Comparison of ENCODE assay signal across 16 cellular contexts in the genomic region with DNA sequence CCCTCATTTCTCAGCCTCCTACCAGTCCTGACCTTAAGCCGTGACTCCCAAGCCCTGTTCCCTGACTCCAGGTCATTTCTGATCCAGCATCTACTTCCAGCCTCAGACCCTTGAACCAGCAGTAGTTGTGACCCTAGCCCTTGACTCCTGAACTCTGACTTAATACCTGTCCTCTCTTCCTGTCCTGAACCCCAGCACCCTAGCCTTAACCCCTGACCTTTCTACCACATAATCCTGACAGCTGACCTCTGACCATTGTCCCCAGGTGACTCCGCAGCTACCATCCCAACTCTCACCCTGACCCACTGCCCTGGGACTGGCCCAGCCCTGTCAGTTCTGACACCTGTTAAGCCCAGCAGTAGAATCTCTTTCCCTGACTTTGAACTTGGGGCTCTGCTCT. TPM values are rescaled to one million over a fixed set of nuclear protein-coding genes. Genes with fewer than 3 reads are reported as not detected.
DNase-seq lines count a peak whose midpoint lies in the region; ATAC-seq and TF ChIP-seq lines count a peak whose summit lies in the region.
"Had no signal": no experiment of that assay in that cellular context is flagged by ENCODE, and none has a peak within 500 bp of the region (broad histone marks: within the 10 kb centered on the region; RNA-seq: fewer than 3 reads in every experiment).

No MANE protein-coding gene starts in this region.

- DNase-seq in CD14-positive monocyte (ENCODE audit: low spot score): no peak
- no peak for DNase-seq in Calu3
- no peak for DNase-seq in naive B cell
- no peak for DNase-seq in NCI-H2196 treated with DMSO at 0.1 percent for 48 hours (lab: John Stamatoyannopoulos, UW; ENCODE audit: unreplicated experiment)
- no peak for DNase-seq in SKM-1 treated with dmso at 0.1 percent for 144 hours (lab: John Stamatoyannopoulos, UW; ENCODE audit: unreplicated experiment)
- no peak for DNase-seq in NCI-H510A (lab: John Stamatoyannopoulos, UW)
- DNase-seq in osteocyte (ENCODE audit: extremely low spot score, unreplicated experiment): no peak
- DNase-seq: COR-L47; effector memory CD4-positive, alpha-beta T cell; EL; NCI-H1092 treated with DMSO at 0.1 percent for 48 hours; NCI-H2171; NCI-H69; upper lobe of right lung had no signal

- H3K36me3 Mint-ChIP-seq in CD14-positive monocyte (peaks cover 82 to 94% of the 10 kb centered on the region in 2 donors), Calu3 (ENCODE audit: insufficient read depth, unreplicated experiment) (peaks cover 67% of the 10 kb centered on the region), brain (peaks cover 45% of the 10 kb centered on the region), naive B cell (peaks cover 0 to 58% of the 10 kb centered on the region in 2 donors), osteocyte (ENCODE audit: unreplicated experiment) (peaks cover 31% of the 10 kb centered on the region)

- TF ChIP-seq CTCF in CD14-positive monocyte (IDR thresholded peaks at IDR 0.05) (no peak), Calu3 (IDR thresholded peaks at IDR 0.05; ENCODE audit: unreplicated experiment) (no peak), brain (conservative IDR thresholded peaks at IDR 0.05) (no peak), osteocyte (IDR thresholded peaks at IDR 0.05) (no peak)

- ATAC-seq in naive B cell (ENCODE audit: low read depth in 2 of 2): no peak

- CTCF ChIA-PET in Calu3 (lab: Charles Lee): interaction anchor here (0.7 kb wide), 1 partner anchor 124 kb away, joined by 3 read pairs; no protein-coding TSS in a partner anchor

- intact Hi-C loops in CD14-positive monocyte (cut with micrococcal nuclease): no loop called here
- intact Hi-C loops in Calu3 (cut with micrococcal nuclease; ENCODE audit: unreplicated experiment): no loop called here

- peaks cover 0 to 2% (median 0%) of the 10 kb centered on the region in 7 donors for H3K9me3 Mint-ChIP-seq in CD14-positive monocyte
- H3K9me3 Mint-ChIP-seq in Calu3 (ENCODE audit: low read depth, unreplicated experiment): no peaks in the 10 kb centered on the region
- no peaks in the 10 kb centered on the region for H3K9me3 Mint-ChIP-seq in brain
- no peaks in the 10 kb centered on the region for H3K9me3 Mint-ChIP-seq in naive B cell
- no peaks in the 10 kb centered on the region for H3K9me3 Mint-ChIP-seq in osteocyte (ENCODE audit: unreplicated experiment)
- H3K9me3 Mint-ChIP-seq: activated CD4-positive, alpha-beta memory T cell treated with anti-CD3 and anti-CD28 coated beads for 36 hours had no signal

- BruUV-seq in Calu3 (replicated peaks; lab: Mats Ljungman, UMichigan): no TSS peak

- no peaks in the 10 kb centered on the region for H3K4me1 Mint-ChIP-seq in CD14-positive monocyte
- no peaks in the 10 kb centered on the region for H3K4me1 Mint-ChIP-seq in Calu3 (ENCODE audit: low read depth, unreplicated experiment)
- H3K4me1 Mint-ChIP-seq in brain: no peaks in the 10 kb centered on the region
- peaks cover 0 to 12% (median 8%) of the 10 kb centered on the region in 3 donors for H3K4me1 Mint-ChIP-seq in naive B cell
- no peaks in the 10 kb centered on the region for H3K4me1 Mint-ChIP-seq in osteocyte (ENCODE audit: unreplicated experiment)

- H3K4me3 Mint-ChIP-seq in CD14-positive monocyte (no peak overlapping the region), Calu3 (ENCODE audit: low read depth, unreplicated experiment) (no peak overlapping the region), brain (no peak overlapping the region), naive B cell (no peak overlapping the region), osteocyte (ENCODE audit: unreplicated experiment) (no peak overlapping the region)
- H3K4me3 Mint-ChIP-seq: activated CD4-positive, alpha-beta memory T cell treated with anti-CD3 and anti-CD28 coated beads for 36 hours had no signal

- H3K27me3 Mint-ChIP-seq in CD14-positive monocyte (ENCODE audit: low read depth in 3 of 3): peaks cover 0 to 5% (median 0%) of the 10 kb centered on the region in 3 donors
- H3K27me3 Mint-ChIP-seq in Calu3 (ENCODE audit: unreplicated experiment): no peaks in the 10 kb centered on the region
- no peaks in the 10 kb centered on the region for H3K27me3 Mint-ChIP-seq in brain
- no peaks in the 10 kb centered on the region for H3K27me3 Mint-ChIP-seq in naive B cell
- H3K27me3 Mint-ChIP-seq in osteocyte (ENCODE audit: unreplicated experiment): no peaks in the 10 kb centered on the region
- H3K27me3 Mint-ChIP-seq: activated CD4-positive, alpha-beta memory T cell treated with anti-CD3 and anti-CD28 coated beads for 36 hours had no signal

- peak overlapping the region in 6 of 7 donors; percentile 10 to 77 (median 31) for H3K27ac Mint-ChIP-seq in CD14-positive monocyte
- H3K27ac Mint-ChIP-seq in Calu3 (ENCODE audit: unreplicated experiment): peak overlapping the region; percentile 1
- H3K27ac Mint-ChIP-seq in brain: peak overlapping the region in 4 of 5 experiments; percentile 5 to 83 (median 38)
- H3K27ac Mint-ChIP-seq in naive B cell: peak overlapping the region; percentile 40 to 94 (median 80)
- no peak overlapping the region for H3K27ac Mint-ChIP-seq in osteocyte (ENCODE audit: unreplicated experiment)
- H3K27ac Mint-ChIP-seq: activated CD4-positive, alpha-beta memory T cell treated with anti-CD3 and anti-CD28 coated beads for 36 hours had no signal

RNA-seq across cellular contexts. Expression of gene MYH7B, which starts 42.1 kb away (rescaled TPM):
- not detected for polyA plus RNA-seq in CD14-positive monocyte
- total RNA-seq in Calu3 (2022): 0.52 and 0.73 TPM in 2 replicates
- 6.3 TPM for polyA plus RNA-seq in brain (ENCODE audit: insufficient read depth, low read depth, low replicate concordance)
- polyA plus RNA-seq in naive B cell (ENCODE audit: low read depth in 6 of 6): under 1 TPM in 2 of 6 donors, not detected in 4; 0.24 to 0.84 TPM
- total RNA-seq in osteocyte: 0.18 and 0.86 TPM in 2 replicates

RNA-seq across cellular contexts. Expression of gene GSS, which starts 42.2 kb away (rescaled TPM):
- 10 to 100 TPM; 30.4 to 34.0 TPM for polyA plus RNA-seq in CD14-positive monocyte
- 110 and 116 TPM in 2 replicates for total RNA-seq in Calu3 (2022)
- 107 TPM for polyA plus RNA-seq in brain (ENCODE audit: insufficient read depth, low read depth, low replicate concordance)
- polyA plus RNA-seq in naive B cell (ENCODE audit: low read depth in 6 of 6): 10 to 100 TPM; 10.5 to 23.8 (median 12.6) TPM
- total RNA-seq in osteocyte: 36.0 and 37.2 TPM in 2 replicates
